Comparison of ENCODE assay signal across 16 cellular contexts in the genomic region with DNA sequence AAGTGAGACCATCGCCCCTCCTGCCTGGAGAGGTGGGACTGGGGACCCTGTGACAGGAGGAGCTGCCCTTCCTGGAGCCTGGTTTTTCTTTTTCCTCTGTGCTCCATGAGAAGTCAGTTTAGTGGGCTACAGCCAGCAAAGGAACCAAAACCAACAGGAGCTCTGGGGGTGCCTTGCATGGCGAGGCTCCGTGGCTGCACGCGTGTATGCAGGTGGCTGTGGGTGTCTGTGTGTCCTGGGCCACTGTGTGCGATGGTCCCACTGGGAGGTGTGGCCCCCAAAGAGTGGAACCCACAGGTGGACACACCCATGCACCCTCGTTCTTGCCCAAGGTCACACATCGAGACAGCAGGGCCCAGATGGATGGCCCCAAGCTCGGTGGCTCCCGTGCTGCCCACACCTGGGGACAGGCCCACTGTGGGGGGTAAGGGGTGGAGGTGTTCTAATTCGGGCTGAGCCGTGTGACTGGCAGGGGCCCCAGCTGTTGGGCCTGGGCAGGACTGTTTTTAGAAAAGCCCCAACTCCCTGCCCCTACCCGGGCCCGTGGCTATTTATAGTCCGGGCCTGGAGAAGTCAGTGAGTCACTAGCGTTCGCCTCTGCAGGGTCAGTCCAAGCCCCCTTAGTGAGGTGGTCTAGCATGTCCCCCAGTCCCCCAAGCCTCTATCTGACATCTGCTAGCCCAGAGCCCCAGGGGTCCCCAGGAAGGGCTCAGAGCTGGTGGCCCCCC. TPM values are rescaled to one million over a fixed set of nuclear protein-coding genes. Genes with fewer than 3 reads are reported as not detected.
A peak's percentile ranks its signal among the peaks of the same experiment; 100 is the strongest.
DNase-seq lines count a peak whose midpoint lies in the region; ATAC-seq lines count a peak whose summit lies in the region.
"Had no signal": no experiment of that assay in that cellular context is flagged by ENCODE, and none has a peak within 500 bp of the region (broad histone marks: within the 10 kb centered on the region; RNA-seq: fewer than 3 reads in every experiment).

No MANE protein-coding gene starts in this region.

- no peaks in the 10 kb centered on the region for H3K27me3 ChIP-seq in neuronal stem cell (ENCODE audit: control insufficient read depth in 3 of 3, insufficient read depth in 3 of 3, low read depth in 1 of 3, low read length in 3 of 3)
- H3K27me3 ChIP-seq: testis had no signal

- peaks cover 12% of the 10 kb centered on the region for H3K79me1 ChIP-seq in neuronal stem cell (ENCODE audit: low read depth, low read length)

- no peak overlapping the region for H2BK120ac ChIP-seq in neuronal stem cell (ENCODE audit: low read depth, low read length)

- POLR2A ChIA-PET in activated CD4-positive, alpha-beta memory T cell treated with anti-CD3 and anti-CD28 coated beads for 36 hours (lab: Charles Lee): no interaction called here

- no peak overlapping the region for H3K27ac Mint-ChIP-seq in activated CD4-positive, alpha-beta memory T cell treated with anti-CD3 and anti-CD28 coated beads for 36 hours

- no peak overlapping the region for H3K4me2 ChIP-seq in neuronal stem cell (ENCODE audit: insufficient read depth, low read length, poor library complexity, severe bottlenecking)

- no peak overlapping the region for H4K8ac ChIP-seq in neuronal stem cell (ENCODE audit: low read depth, low read length)

- intact Hi-C loops in Right ventricle myocardium inferior (cut with DNase I): loop anchor here (10.0 kb wide), 1 partner anchor 753 kb away; the partner anchor contains the start of gene CRIP2
- intact Hi-C loops in activated CD4-positive, alpha-beta memory T cell treated with anti-CD3 and anti-CD28 coated beads for 36 hours (cut with micrococcal nuclease): loop anchor here (2.0 kb wide), 1 partner anchor 105 kb away; no protein-coding TSS in a partner anchor

- DNase-seq in AG20443 (ENCODE audit: low spot score) (peak; percentile 45), MV-4-11 (lab: John Stamatoyannopoulos, UW) (peak; percentile 40), Right ventricle myocardium inferior (ENCODE audit: missing footprints) (no peak), neuronal stem cell (ENCODE audit: low spot score) (no peak), NOMO-1 treated with dmso at 0.1 percent for 144 hours (lab: John Stamatoyannopoulos, UW; ENCODE audit: unreplicated experiment) (no peak), NCI-H128 (lab: John Stamatoyannopoulos, UW; ENCODE audit: unreplicated experiment) (no peak)
- DNase-seq in activated CD4-positive, alpha-beta memory T cell treated with anti-CD3 and anti-CD28 coated beads for 36 hours: no peak
- DNase-seq: activated CD4-positive, alpha-beta T cell treated with anti-CD3 and anti-CD28 coated beads for 1 hour; CD8-positive, alpha-beta memory T cell; head of caudate nucleus; naive thymus-derived CD8-positive, alpha-beta T cell; NCI-H524 treated with DMSO at 0.1 percent for 48 hours; T-helper 9 cell; testis had no signal

- no CpG with 5 or more reads among the region's 17 CpGs for WGBS in neuronal stem cell (ENCODE audit: extremely low coverage in 2 of 2, insufficient read length in 2 of 2, insufficient replicate concordance in 1 of 2), 2 donors

- no peaks in the 10 kb centered on the region for H3K9me3 ChIP-seq in neuronal stem cell (replicated peaks in 1 of 2; ENCODE audit: control insufficient read depth in 2 of 2, insufficient read depth in 1 of 2, low read depth in 1 of 2, low read length in 2 of 2)
- H3K9me3 ChIP-seq: testis had no signal

- H3K23ac ChIP-seq in neuronal stem cell (ENCODE audit: low read depth, low read length, poor library complexity): peak overlapping the region; percentile 85

- no peaks in the 10 kb centered on the region for H3K9me3 Mint-ChIP-seq in activated CD4-positive, alpha-beta memory T cell treated with anti-CD3 and anti-CD28 coated beads for 36 hours
- H3K9me3 Mint-ChIP-seq: CD8-positive, alpha-beta memory T cell; naive thymus-derived CD8-positive, alpha-beta T cell had no signal

- H2AK5ac ChIP-seq in neuronal stem cell (ENCODE audit: low read depth, low read length): peak overlapping the region; percentile 70

- no peak overlapping the region for H3K4me3 Mint-ChIP-seq in activated CD4-positive, alpha-beta memory T cell treated with anti-CD3 and anti-CD28 coated beads for 36 hours

- H3K27ac ChIP-seq in neuronal stem cell (replicated peaks; ENCODE audit: low read length): no peak overlapping the region
- H3K27ac ChIP-seq: SK-N-MC, testis had no signal

- H4K91ac ChIP-seq in neuronal stem cell (ENCODE audit: low read depth, low read length, poor library complexity): no peak overlapping the region

- ATAC-seq in Right ventricle myocardium inferior (peak; percentile 50), HG03469 (IDR thresholded peaks at IDR 0.05; ENCODE audit: unreplicated experiment) (no peak)
- ATAC-seq: naive thymus-derived CD8-positive, alpha-beta T cell had no signal

- H3K18ac ChIP-seq in neuronal stem cell (ENCODE audit: low read length): peak overlapping the region; percentile 76

- H2BK5ac ChIP-seq in neuronal stem cell (ENCODE audit: low read length): no peak overlapping the region

- H2AFZ ChIP-seq in neuronal stem cell (ENCODE audit: low read length): no peak overlapping the region

- peaks cover 3% of the 10 kb centered on the region for H3K36me3 Mint-ChIP-seq in activated CD4-positive, alpha-beta memory T cell treated with anti-CD3 and anti-CD28 coated beads for 36 hours

- peak overlapping the region; percentile 37 for H3K4ac ChIP-seq in neuronal stem cell (ENCODE audit: low read length)

- H2BK15ac ChIP-seq in neuronal stem cell (ENCODE audit: low read length): peak overlapping the region; percentile 58

- no peaks in the 10 kb centered on the region for H3K4me1 Mint-ChIP-seq in activated CD4-positive, alpha-beta memory T cell treated with anti-CD3 and anti-CD28 coated beads for 36 hours (ENCODE audit: low read depth)

- H3K36me3 ChIP-seq in neuronal stem cell (replicated peaks in 1 of 2; ENCODE audit: control insufficient read depth in 2 of 2, insufficient read depth in 2 of 2, low read length in 2 of 2): peaks cover 4 to 16% of the 10 kb centered on the region in 2 donors

- H3K4me1 ChIP-seq in neuronal stem cell (ENCODE audit: control insufficient read depth in 2 of 2, insufficient read depth in 1 of 2, low read depth in 1 of 2, low read length in 2 of 2): peaks cover 16 to 17% of the 10 kb centered on the region in 2 donors

- no peak overlapping the region for H3K4me3 ChIP-seq in neuronal stem cell (ENCODE audit: low read length in 2 of 2)
- H3K4me3 ChIP-seq: SK-N-MC, testis had no signal

- peak overlapping the region; percentile 71 for H3K14ac ChIP-seq in neuronal stem cell (ENCODE audit: low read length)

- no peak overlapping the region for H2BK12ac ChIP-seq in neuronal stem cell (ENCODE audit: low read length)

- no peaks in the 10 kb centered on the region for H3K27me3 Mint-ChIP-seq in activated CD4-positive, alpha-beta memory T cell treated with anti-CD3 and anti-CD28 coated beads for 36 hours
- H3K27me3 Mint-ChIP-seq: CD8-positive, alpha-beta memory T cell; naive thymus-derived CD8-positive, alpha-beta T cell had no signal

- CTCF ChIA-PET in activated CD4-positive, alpha-beta memory T cell treated with anti-CD3 and anti-CD28 coated beads for 36 hours (lab: Charles Lee): interaction anchor here (0.6 to 1.5 kb wide), 3 partner anchors 13 to 1020 kb away, joined by 3 to 5 read pairs (median 3); no protein-coding TSS in a partner anchor

- peak overlapping the region; percentile 77 for H3K9ac ChIP-seq in neuronal stem cell (ENCODE audit: low read depth, low read length, poor library complexity)

RNA-seq across cellular contexts. Expression of gene ADSS1, which starts 2.2 kb away (rescaled TPM):
- total RNA-seq in Right ventricle myocardium inferior: 191 TPM
- polyA plus RNA-seq in neuronal stem cell (2013, experiment 1 of 2): 23.8 TPM
- polyA plus RNA-seq in neuronal stem cell (2013, experiment 2 of 2): 21.4 TPM
- total RNA-seq in activated CD4-positive, alpha-beta memory T cell treated with anti-CD3 and anti-CD28 coated beads for 36 hours: 1 to 10 TPM; 2.3 to 3.3 TPM

RNA-seq across cellular contexts. Expression of gene SIVA1, which starts 31.1 kb away (rescaled TPM):
- total RNA-seq in Right ventricle myocardium inferior: 54.4 TPM
- 109 TPM for polyA plus RNA-seq in neuronal stem cell (2013, experiment 1 of 2)
- polyA plus RNA-seq in neuronal stem cell (2013, experiment 2 of 2): 114 TPM
- total RNA-seq in activated CD4-positive, alpha-beta memory T cell treated with anti-CD3 and anti-CD28 coated beads for 36 hours: 100 to 1,000 TPM in 1 of 2 experiments, 10 to 100 TPM in 1; 97.6 to 109 TPM

RNA-seq across cellular contexts. Expression of gene INF2, which starts 32.5 kb away (rescaled TPM):
- 31.1 TPM for total RNA-seq in Right ventricle myocardium inferior
- 19.0 TPM for polyA plus RNA-seq in neuronal stem cell (2013, experiment 1 of 2)
- polyA plus RNA-seq in neuronal stem cell (2013, experiment 2 of 2): 19.6 TPM
- 10 to 100 TPM; 66.7 to 71.5 TPM for total RNA-seq in activated CD4-positive, alpha-beta memory T cell treated with anti-CD3 and anti-CD28 coated beads for 36 hours

Comparison
In these comparisons a context has a peak if more than half of its experiments do, and no peak if none do; other contexts are left out.
1. DNase-seq: peak in AG20443 (single experiment) and MV-4-11 (single experiment); none in Right ventricle myocardium inferior (single experiment), neuronal stem cell (single experiment), activated CD4-positive, alpha-beta memory T cell treated with anti-CD3 and anti-CD28 coated beads for 36 hours (single experiment), NOMO-1 treated with dmso at 0.1 percent for 144 hours (single experiment) and NCI-H128 (single experiment).
2. RNA of gene ADSS1, which starts 2.2 kb away (total RNA-seq): 191 TPM in Right ventricle myocardium inferior (single experiment); 2.3 to 3.3 TPM in activated CD4-positive, alpha-beta memory T cell treated with anti-CD3 and anti-CD28 coated beads for 36 hours; every median in the first group is over 10 times any median in the second.